ENCODE assay signal across 43 cellular contexts in the genomic region with DNA sequence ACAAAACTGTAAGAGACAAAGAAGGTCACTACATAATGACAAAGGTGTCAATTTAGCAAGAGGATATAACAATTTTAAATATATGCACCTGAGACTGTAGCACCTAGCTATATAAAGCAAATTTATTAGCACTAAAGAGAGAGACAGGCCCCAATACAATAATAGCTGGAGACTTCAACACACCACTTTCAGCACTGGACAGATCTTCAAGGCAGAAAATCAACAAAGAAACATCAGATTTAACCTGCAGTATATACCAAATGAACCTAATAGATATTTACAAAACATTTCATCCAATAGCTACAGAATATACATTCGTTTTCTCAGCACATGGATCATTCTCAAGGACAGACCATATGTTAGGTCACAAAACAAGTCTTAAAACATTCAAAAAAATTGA. TPM values are rescaled to one million over a fixed set of nuclear protein-coding genes. Genes with fewer than 3 reads are reported as not detected.
"Had no signal": no experiment of that assay in that cellular context is flagged by ENCODE, and none has a peak within 500 bp of the region (broad histone marks: within the 10 kb centered on the region; RNA-seq: fewer than 3 reads in every experiment).

No MANE protein-coding gene starts in this region.

- H3K27me3 ChIP-seq: adrenal gland, ascending aorta, body of pancreas, brain microvascular endothelial cell, breast epithelium, cardiac muscle cell had no signal

- FAIRE-seq: astrocyte, bronchial epithelial cell had no signal

- H3K4me3 Mint-ChIP-seq: activated naive CD4-positive, alpha-beta T cell treated with anti-CD3 and anti-CD28 coated beads for 36 hours; activated naive CD4-positive, alpha-beta T cell treated with anti-CD3 and anti-CD28 coated beads, Interleukin-2, amount 10 ng/mL, durations not matched to agents 7 days and 5 days; activated naive CD4-positive, alpha-beta T cell treated with anti-CD3 and anti-CD28 coated beads, Interleukin-2, amount 50 U/mL, for 24 hours; activated naive CD8-positive, alpha-beta T cell; activated naive CD8-positive, alpha-beta T cell treated with anti-CD3 and anti-CD28 coated beads for 36 hours; activated naive CD8-positive, alpha-beta T cell treated with anti-CD3 and anti-CD28 coated beads, Interleukin-2, amount 10 ng/mL, durations not matched to agents 7 days and 5 days; activated naive CD8-positive, alpha-beta T cell treated with anti-CD3 and anti-CD28 coated beads, Interleukin-2, amount 50 U/mL, for 24 hours; activated T-cell treated with anti-CD3 and anti-CD28 coated beads, Interleukin-2, amount 50 U/mL, for 24 hours; activated T-cell treated with anti-CD3 and anti-CD28 coated beads, Interleukin-2, amount 50 U/mL, for 4 hours; activated T-cell treated with anti-CD3 and anti-CD28 coated beads, Interleukin-2, amount 50 U/mL, for 72 hours; activated T-helper 1 cell treated with anti-CD3 and anti-CD28 coated beads, Interleukin-12 subunit alpha, Interleukin-12 subunit beta, Interleukin-2, Interleukin-4 antibody, amounts not matched to agents 30 ng/mL and 10 ng/mL and 1 ng/mL, durations not matched to agents 14 hours and 24 hours and 36 hours; activated T-helper 17 cell treated with anti-CD3 and anti-CD28 coated beads, Interleukin-2, amount 50 U/mL, for 72 hours; brain; central memory CD8-positive, alpha-beta T cell had no signal

- H3K9me3 Mint-ChIP-seq: activated T-helper 1 cell treated with anti-CD3 and anti-CD28 coated beads, Interleukin-12 subunit alpha, Interleukin-12 subunit beta, Interleukin-2, Interleukin-4 antibody, amounts not matched to agents 30 ng/mL and 10 ng/mL and 1 ng/mL, durations not matched to agents 14 hours and 24 hours and 36 hours had no signal

- H3K4me1 ChIP-seq: adrenal gland, ascending aorta, body of pancreas, breast epithelium had no signal

- H3K36me3 Mint-ChIP-seq: activated naive CD4-positive, alpha-beta T cell treated with anti-CD3 and anti-CD28 coated beads, Interleukin-2, amount 10 ng/mL, durations not matched to agents 7 days and 5 days; activated naive CD4-positive, alpha-beta T cell treated with anti-CD3 and anti-CD28 coated beads, Interleukin-2, amount 50 U/mL, for 24 hours; activated naive CD4-positive, alpha-beta T cell treated with anti-CD3 and anti-CD28 coated beads, Interleukin-2, amount 50 U/mL, for 72 hours; activated naive CD8-positive, alpha-beta T cell treated with anti-CD3 and anti-CD28 coated beads for 36 hours; activated naive CD8-positive, alpha-beta T cell treated with anti-CD3 and anti-CD28 coated beads, Interleukin-2, amount 10 ng/mL, durations not matched to agents 7 days and 5 days; brain had no signal

- DNase-seq: activated effector memory CD4-positive, alpha-beta T cell treated with anti-CD3 and anti-CD28 coated beads, Interleukin-2, amount 50 U/mL, for 16 hours; activated effector memory CD4-positive, alpha-beta T cell treated with Interleukin-2 at 50 U/mL for 16 hours; activated gamma-delta T cell; activated gamma-delta T cell treated with Interleukin-2 at 50 U/mL for 16 hours; activated naive CD4-positive, alpha-beta T cell; activated naive CD4-positive, alpha-beta T cell treated with anti-CD3 and anti-CD28 coated beads for 36 hours; activated naive CD4-positive, alpha-beta T cell treated with anti-CD3 and anti-CD28 coated beads, Interleukin-2, amount 10 ng/mL, durations not matched to agents 7 days and 5 days; activated naive CD4-positive, alpha-beta T cell treated with anti-CD3 and anti-CD28 coated beads, Interleukin-2, amount 50 U/mL, for 16 hours; activated naive CD4-positive, alpha-beta T cell treated with Interleukin-2 at 50 U/mL for 16 hours; activated naive CD8-positive, alpha-beta T cell treated with anti-CD3 and anti-CD28 coated beads for 36 hours; activated naive CD8-positive, alpha-beta T cell treated with anti-CD3 and anti-CD28 coated beads, Interleukin-2, amount 10 ng/mL, durations not matched to agents 7 days and 5 days; activated naive CD8-positive, alpha-beta T cell treated with anti-CD3 and anti-CD28 coated beads, Interleukin-2, amount 50 U/mL, for 24 hours; activated T-cell treated with anti-CD3 and anti-CD28 coated beads, Interleukin-2, amount 50 U/mL, for 24 hours; activated T-cell treated with anti-CD3 and anti-CD28 coated beads, Interleukin-2, amount 50 U/mL, for 4 hours; activated T-cell treated with anti-CD3 and anti-CD28 coated beads, Interleukin-2, amount 50 U/mL, for 48 hours; activated T-cell treated with anti-CD3 and anti-CD28 coated beads, Interleukin-2, amount 50 U/mL, for 72 hours; adrenal gland; amniotic stem cell; amygdala; anterior cingulate cortex; aorta; body of pancreas; brain microvascular endothelial cell; caudate nucleus; central memory CD4-positive, alpha-beta T cell; cerebellar nuclear complex had no signal

- H3K9me3 ChIP-seq: adrenal gland, ascending aorta had no signal

- H3K36me3 ChIP-seq: adrenal gland, ascending aorta, brain microvascular endothelial cell, breast epithelium, cardiac muscle cell had no signal

- H3K4me1 Mint-ChIP-seq: activated naive CD4-positive, alpha-beta T cell treated with anti-CD3 and anti-CD28 coated beads, Interleukin-2, amount 10 ng/mL, durations not matched to agents 7 days and 5 days; activated naive CD4-positive, alpha-beta T cell treated with anti-CD3 and anti-CD28 coated beads, Interleukin-2, amount 50 U/mL, for 24 hours; activated naive CD8-positive, alpha-beta T cell treated with anti-CD3 and anti-CD28 coated beads for 36 hours; activated naive CD8-positive, alpha-beta T cell treated with anti-CD3 and anti-CD28 coated beads, Interleukin-2, amount 10 ng/mL, durations not matched to agents 7 days and 5 days; activated naive CD8-positive, alpha-beta T cell treated with anti-CD3 and anti-CD28 coated beads, Interleukin-2, amount 50 U/mL, for 24 hours; activated T-helper 17 cell treated with anti-CD3 and anti-CD28 coated beads, Interleukin-2, amount 50 U/mL, for 72 hours; brain; central memory CD8-positive, alpha-beta T cell had no signal

- H3K27ac Mint-ChIP-seq: activated naive CD4-positive, alpha-beta T cell treated with anti-CD3 and anti-CD28 coated beads for 36 hours; activated naive CD4-positive, alpha-beta T cell treated with anti-CD3 and anti-CD28 coated beads, Interleukin-2, amount 10 ng/mL, durations not matched to agents 7 days and 5 days; activated naive CD4-positive, alpha-beta T cell treated with anti-CD3 and anti-CD28 coated beads, Interleukin-2, amount 50 U/mL, for 24 hours; activated naive CD4-positive, alpha-beta T cell treated with anti-CD3 and anti-CD28 coated beads, Interleukin-2, amount 50 U/mL, for 72 hours; activated naive CD8-positive, alpha-beta T cell; activated naive CD8-positive, alpha-beta T cell treated with anti-CD3 and anti-CD28 coated beads for 36 hours; activated naive CD8-positive, alpha-beta T cell treated with anti-CD3 and anti-CD28 coated beads, Interleukin-2, amount 10 ng/mL, durations not matched to agents 7 days and 5 days; activated naive CD8-positive, alpha-beta T cell treated with anti-CD3 and anti-CD28 coated beads, Interleukin-2, amount 50 U/mL, for 24 hours; activated T-cell treated with anti-CD3 and anti-CD28 coated beads, Interleukin-2, amount 50 U/mL, for 24 hours; activated T-cell treated with anti-CD3 and anti-CD28 coated beads, Interleukin-2, amount 50 U/mL, for 72 hours; activated T-helper 1 cell treated with anti-CD3 and anti-CD28 coated beads, Interleukin-12 subunit alpha, Interleukin-12 subunit beta, Interleukin-2, Interleukin-4 antibody, amounts not matched to agents 30 ng/mL and 10 ng/mL and 1 ng/mL, durations not matched to agents 14 hours and 24 hours and 36 hours; activated T-helper 17 cell treated with anti-CD3 and anti-CD28 coated beads, Interleukin-2, amount 50 U/mL, for 72 hours; activated T-helper 2 cell treated with anti-CD3 and anti-CD28 coated beads, Interferon-gamma antibody, Interleukin-2, Interleukin-4, amounts not matched to agents 10 μg/mL and 5 μg/mL and 100 μg/mL, durations not matched to agents 14 hours and 24 hours and 36 hours; brain had no signal

- ATAC-seq: activated naive CD4-positive, alpha-beta T cell treated with anti-CD3 and anti-CD28 coated beads, Interleukin-2, amount 50 U/mL, for 72 hours; activated naive CD8-positive, alpha-beta T cell treated with anti-CD3 and anti-CD28 coated beads, Interleukin-2, amount 50 U/mL, for 24 hours; activated T-cell treated with anti-CD3 and anti-CD28 coated beads, Interleukin-2, amount 50 U/mL, for 4 hours; activated T-cell treated with anti-CD3 and anti-CD28 coated beads, Interleukin-2, amount 50 U/mL, for 72 hours; activated T-helper 17 cell treated with anti-CD3 and anti-CD28 coated beads, Interleukin-2, amount 50 U/mL, for 72 hours; body of pancreas had no signal

- H3K27ac ChIP-seq: adrenal gland, ascending aorta, body of pancreas, brain microvascular endothelial cell, breast epithelium, cardiac muscle cell had no signal

- H3K4me3 ChIP-seq: adrenal gland, ascending aorta, body of pancreas, breast epithelium, cardiac muscle cell had no signal

RNA-seq across cellular contexts. Expression of a gene that starts 14.7 kb away (rescaled TPM):
- total RNA-seq: activated naive CD4-positive, alpha-beta T cell treated with anti-CD3 and anti-CD28 coated beads for 36 hours; activated naive CD4-positive, alpha-beta T cell treated with anti-CD3 and anti-CD28 coated beads, Interleukin-2, amount 50 U/mL, for 72 hours; activated naive CD8-positive, alpha-beta T cell treated with anti-CD3 and anti-CD28 coated beads for 36 hours; activated naive CD8-positive, alpha-beta T cell treated with anti-CD3 and anti-CD28 coated beads, Interleukin-2, amount 10 ng/mL, durations not matched to agents 7 days and 5 days; activated T-cell treated with anti-CD3 and anti-CD28 coated beads, Interleukin-2, amount 50 U/mL, for 4 hours; activated T-cell treated with anti-CD3 and anti-CD28 coated beads, Interleukin-2, amount 50 U/mL, for 72 hours; activated T-helper 1 cell treated with anti-CD3 and anti-CD28 coated beads, Interleukin-12 subunit alpha, Interleukin-12 subunit beta, Interleukin-2, Interleukin-4 antibody, amounts not matched to agents 30 ng/mL and 10 ng/mL and 1 ng/mL, durations not matched to agents 14 hours and 24 hours and 36 hours; activated T-helper 17 cell treated with anti-CD3 and anti-CD28 coated beads, Interleukin-2, amount 50 U/mL, for 72 hours; activated T-helper 2 cell treated with anti-CD3 and anti-CD28 coated beads, Interferon-gamma antibody, Interleukin-2, Interleukin-4, amounts not matched to agents 10 μg/mL and 5 μg/mL and 100 μg/mL, durations not matched to agents 14 hours and 24 hours and 36 hours; aorta; ascending aorta; astrocyte; body of pancreas; breast epithelium; bronchial epithelial cell; cardiac muscle cell; cardiac septum; cerebellum; chondrocyte had no signal
- polyA plus RNA-seq: adipose tissue, aorta, cardiac muscle cell had no signal
